Comparison of ENCODE assay signal across 8 cellular contexts in the genomic region with DNA sequence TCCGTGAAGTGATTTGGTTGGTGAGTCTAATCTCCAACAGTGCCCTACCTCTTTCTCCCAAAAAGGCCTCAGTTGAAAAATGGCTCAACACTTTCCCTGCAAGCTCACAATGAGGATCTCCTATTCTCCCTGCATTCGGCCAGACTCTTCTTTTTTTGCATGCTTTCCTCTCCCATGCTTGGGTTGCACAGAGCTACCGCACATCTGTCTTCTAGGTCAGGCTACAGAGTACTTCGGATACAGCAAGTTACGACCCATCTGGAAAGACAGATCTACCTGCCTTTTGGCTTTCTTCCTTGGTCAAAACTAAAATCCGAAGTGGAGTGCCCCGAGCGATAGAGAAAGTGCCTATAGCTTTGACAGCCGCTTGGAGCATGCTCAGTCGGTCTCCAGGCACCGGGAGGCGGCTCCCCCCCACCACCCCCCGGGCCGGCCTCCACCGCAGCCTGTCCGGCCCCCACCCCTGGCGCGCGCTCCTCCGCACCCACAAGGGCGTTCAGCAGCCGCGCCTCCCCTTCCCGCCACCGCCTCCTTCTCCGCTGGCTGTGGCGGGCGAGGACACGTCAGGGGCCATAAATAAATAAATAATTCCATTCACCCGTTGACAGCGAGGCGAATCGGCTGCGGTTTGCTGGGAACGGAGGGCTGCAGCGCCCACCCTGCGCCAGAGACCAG.
DNase-seq lines count a peak whose midpoint lies in the region; ATAC-seq and TF ChIP-seq lines count a peak whose summit lies in the region.

A gene with protein sequence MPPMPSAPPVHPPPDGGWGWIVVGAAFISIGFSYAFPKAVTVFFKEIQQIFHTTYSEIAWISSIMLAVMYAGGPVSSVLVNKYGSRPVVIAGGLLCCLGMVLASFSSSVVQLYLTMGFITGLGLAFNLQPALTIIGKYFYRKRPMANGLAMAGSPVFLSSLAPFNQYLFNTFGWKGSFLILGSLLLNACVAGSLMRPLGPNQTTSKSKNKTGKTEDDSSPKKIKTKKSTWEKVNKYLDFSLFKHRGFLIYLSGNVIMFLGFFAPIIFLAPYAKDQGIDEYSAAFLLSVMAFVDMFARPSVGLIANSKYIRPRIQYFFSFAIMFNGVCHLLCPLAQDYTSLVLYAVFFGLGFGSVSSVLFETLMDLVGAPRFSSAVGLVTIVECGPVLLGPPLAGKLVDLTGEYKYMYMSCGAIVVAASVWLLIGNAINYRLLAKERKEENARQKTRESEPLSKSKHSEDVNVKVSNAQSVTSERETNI (plus strand): TSS at position 473 of the 675 bp plus-strand sequence. CDS start 108,773 bp downstream, outside the sequence.

- TF ChIP-seq POLR2A in GM18505 (IDR thresholded peaks at IDR 0.05; ENCODE audit: borderline replicate concordance, extremely low read depth, insufficient read depth, insufficient read length), result no peak

- in situ Hi-C loops in astrocyte of the cerebellum (cut with HindIII; ENCODE audit: low sequenced_read_pairs), result no loop called here

- no peak for TF ChIP-seq CTCF in astrocyte of the cerebellum (IDR thresholded peaks at IDR 0.05; ENCODE audit: low read depth, low read length, missing control alignments)
- no peak for TF ChIP-seq CTCF in retinal pigment epithelial cell (conservative IDR thresholded peaks at IDR 0.05; ENCODE audit: low read depth, low read length)

- ATAC-seq in GM18505 (IDR thresholded peaks at IDR 0.05; ENCODE audit: unreplicated experiment), result peak; percentile 66
- ATAC-seq in HG02943 (IDR thresholded peaks at IDR 0.05; ENCODE audit: low read depth, unreplicated experiment), result peak; percentile 56

- H3K4me3 ChIP-seq in astrocyte of the cerebellum (ENCODE audit: low read depth, low read length) (peak within 1 kb of the TSS; percentile 56), retinal pigment epithelial cell (ENCODE audit: low read length) (peak within 1 kb of the TSS; percentile 80)

- DNase-seq in NCI-H2029 (lab: John Stamatoyannopoulos, UW), result peak; percentile 85
- DNase-seq in T-helper 9 cell, result peak; percentile 72
- peak; percentile 48 for DNase-seq in astrocyte of the cerebellum (ENCODE audit: low read depth)
- peak; percentile 84 to 87 for DNase-seq in hippocampal formation (lab: John Stamatoyannopoulos, UW)
- peak; percentile 23 for DNase-seq in retinal pigment epithelial cell (ENCODE audit: low read depth)
- DNase-seq in GDM1 (lab: John Stamatoyannopoulos, UW), result no peak
